8 cellular contexts compared by ENCODE assay signal in genomic region chr10:59907918-59908807, GRCh38. TPM values are rescaled to one million over a fixed set of nuclear protein-coding genes. Genes with fewer than 3 reads are reported as not detected.
DNase-seq lines count a peak whose midpoint lies in the region; ATAC-seq, FAIRE-seq and TF ChIP-seq lines count a peak whose summit lies in the region.

No MANE protein-coding gene starts in this region.

- peaks cover 2% of the 10 kb centered on the region; the same call in 1 of the 2 replicates for H3K9me3 ChIP-seq in AG04450 (ENCODE audit: control insufficient read depth, insufficient read depth, low read length)

- peak overlapping the region; percentile 90 to 98 for H3K27ac Mint-ChIP-seq in T-cell

- H3K27me3 Mint-ChIP-seq in T-cell = no peaks in the 10 kb centered on the region

- CTCF ChIA-PET in AG04450 (lab: Charles Lee) (interaction anchor here (0.8 to 5.3 kb wide), 13 partner anchors 10 to 668 kb away, joined by 3 to 58 read pairs (median 3); no protein-coding TSS in a partner anchor), T-cell (lab: Charles Lee) (interaction anchor here (0.5 to 4.0 kb wide), 12 partner anchors 35 to 1639 kb away, joined by 3 to 30 read pairs (median 4); partner anchors contain the start of gene CISD1 (in 1 of the 2))

- TF ChIP-seq CTCF in AG04450 (IDR thresholded peaks at IDR 0.05; ENCODE audit: low read depth, low read length) (no peak), HL-60 (IDR thresholded peaks at IDR 0.05; ENCODE audit: insufficient read depth, low read length) (no peak), bronchial epithelial cell (IDR thresholded peaks at IDR 0.05; ENCODE audit: insufficient read depth, low read length, severe bottlenecking) (no peak)

- peak overlapping the region; percentile 95 to 97 (median 95) for H3K4me3 Mint-ChIP-seq in T-cell

- peaks cover 45 to 51% (median 49%) of the 10 kb centered on the region in 3 donors for H3K4me1 Mint-ChIP-seq in T-cell

- H3K27me3 ChIP-seq in AG04450 (ENCODE audit: control insufficient read depth, insufficient read depth, low read length) (no peaks in the 10 kb centered on the region), HL-60 (ENCODE audit: insufficient read depth, poor library complexity, severe bottlenecking) (no peaks in the 10 kb centered on the region), bronchial epithelial cell (ENCODE audit: control insufficient read depth, insufficient read depth, low read length) (no peaks in the 10 kb centered on the region)

- H3K27ac ChIP-seq in AG04450 (ENCODE audit: low read depth, low read length) = peak overlapping the region; percentile 86
- H3K27ac ChIP-seq in HL-60 (replicated peaks) = peak overlapping the region; percentile 87

- peak; percentile 21 for ATAC-seq in GM18858 (IDR thresholded peaks at IDR 0.05; ENCODE audit: unreplicated experiment)
- ATAC-seq in T-cell (replicated peaks in 1 of 4) = no peak

- POLR2A ChIA-PET in AG04450 (lab: Yijun Ruan, JAX) (no interaction called here), T-cell (lab: Charles Lee) (interaction anchor here in 1 of 2 donors (0.6 to 0.7 kb wide), 2 partner anchors 39 to 801 kb away, joined by 4 to 6 read pairs; no protein-coding TSS in a partner anchor)

- no peaks in the 10 kb centered on the region for H3K36me3 ChIP-seq in bronchial epithelial cell (ENCODE audit: control insufficient read depth, insufficient read depth, low read length)

- DNase-seq in AG04450 (ENCODE audit: low read depth, low spot score) = peak; percentile 63
- peak; percentile 51 to 54 for DNase-seq in HL-60 (ENCODE audit: low read depth in 1 of 2, low spot score in 1 of 2)
- peak in 23 of 34 experiments; percentile 5 to 45 (median 29) for DNase-seq in T-cell
- DNase-seq in bronchial epithelial cell (ENCODE audit: low read depth) = peak; percentile 78
- DNase-seq in islet precursor cell = peak; percentile 94
- DNase-seq in stimulated activated CD4-positive, alpha-beta T cell treated with anti-CD3 and anti-CD28 coated beads, Interleukin-12 subunit alpha, Interleukin-12 subunit beta, amount 100 ng/mL, for 48 hours (ENCODE audit: low read depth in 2 of 3, low spot score in 1 of 3) = peak in 2 of 3 donors; percentile 24 to 35
- DNase-seq in RPMI8226 = no peak

- peaks cover under 1% of the 10 kb centered on the region for H3K36me3 Mint-ChIP-seq in T-cell

- no peak for FAIRE-seq in bronchial epithelial cell (lab: Jason Lieb, UNC)

- H3K4me3 ChIP-seq in AG04450 (ENCODE audit: low read depth, low read length) (peak overlapping the region; percentile 58), HL-60 (replicated peaks; ENCODE audit: insufficient read depth, low read length) (peak overlapping the region; percentile 18), bronchial epithelial cell (ENCODE audit: low read depth, low read length) (peak overlapping the region; percentile 50)

- no peaks in the 10 kb centered on the region for H3K9me3 Mint-ChIP-seq in T-cell

RNA-seq across cellular contexts. Expression of gene CCDC6, which starts 1.8 kb away (rescaled TPM):
- 42.2 and 51.1 TPM in 2 replicates for polyA plus RNA-seq in AG04450 (2011; rRNA removed)
- polyA minus RNA-seq in AG04450 (2011; rRNA and poly(A)+ RNA removed) = 61.9 and 85.7 TPM in 2 replicates
- total RNA-seq in T-cell = 10 to 100 TPM; 16.5 to 26.1 (median 20.1) TPM
- 24.0 and 24.6 TPM in 2 replicates for total RNA-seq in bronchial epithelial cell
